ENCODE assay signal across 8 cellular contexts in the genomic region with DNA sequence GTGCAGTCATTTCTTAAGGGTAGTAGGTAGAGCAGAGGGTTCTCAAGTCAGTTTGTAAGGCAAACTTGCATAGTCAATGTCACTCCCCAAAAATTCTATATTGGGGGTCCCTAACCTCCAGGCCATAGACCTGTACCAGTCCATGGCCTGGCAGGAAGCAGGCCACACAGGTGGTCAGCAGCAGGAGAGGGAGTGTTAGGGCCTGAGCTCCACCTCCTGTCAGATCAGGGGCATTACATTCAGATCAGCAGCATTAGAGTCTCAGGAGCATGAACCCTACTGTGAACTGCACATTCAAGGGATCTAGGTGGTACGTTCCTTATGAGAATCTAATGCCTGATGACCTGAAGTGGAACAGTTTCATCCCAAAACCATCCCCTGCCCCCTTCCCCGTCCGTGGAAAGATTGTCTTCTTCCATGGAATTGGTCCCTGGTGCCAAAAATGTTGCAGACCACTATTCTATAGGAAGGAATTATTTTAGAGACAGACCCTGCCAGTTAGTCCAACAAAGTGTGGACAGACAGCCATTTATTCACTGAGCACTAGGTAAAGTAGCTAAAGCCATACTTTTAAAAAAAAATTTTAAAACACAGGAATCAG. TPM values are rescaled to one million over a fixed set of nuclear protein-coding genes. Genes with fewer than 3 reads are reported as not detected.
A peak's percentile ranks its signal among the peaks of the same experiment; 100 is the strongest.
DNase-seq lines count a peak whose midpoint lies in the region; ATAC-seq and TF ChIP-seq lines count a peak whose summit lies in the region.

No MANE protein-coding gene starts in this region.

- BruUV-seq in A673 (replicated peaks; lab: Mats Ljungman, UMichigan): no TSS peak

- intact Hi-C loops in A673 (cut with micrococcal nuclease; ENCODE audit: unreplicated experiment): loop anchor here (1.0 kb wide), 1 partner anchor 188 kb away; no protein-coding TSS in a partner anchor
- intact Hi-C loops in naive thymus-derived CD4-positive, alpha-beta T cell (cut with micrococcal nuclease): loop anchor here (1.0 to 10.0 kb wide), 5 partner anchors 157 to 553 kb away; partner anchors contain the start of genes C2orf15 (in 1 of the 2), INPP4A (in 1 of the 2), LIPT1 (in 1 of the 2) and TSGA10 (in 1 of the 2)

- peaks cover 49% of the 10 kb centered on the region for H3K36me3 ChIP-seq in A673 (ENCODE audit: insufficient read depth, low read length, poor library complexity, severe bottlenecking)
- peaks cover 9% of the 10 kb centered on the region for H3K36me3 ChIP-seq in GM06990 (ENCODE audit: control insufficient read depth, insufficient read depth, low read length)
- peaks cover 0 to 39% (median 9%) of the 10 kb centered on the region in 3 experiments for H3K36me3 ChIP-seq in naive thymus-derived CD4-positive, alpha-beta T cell (ENCODE audit: control insufficient read depth in 2 of 3, insufficient read depth in 3 of 3, low read length in 3 of 3)

- H3K4me1 ChIP-seq in A673 (ENCODE audit: insufficient read depth, low read length, poor library complexity, severe bottlenecking): peaks cover under 1% of the 10 kb centered on the region
- H3K4me1 ChIP-seq in naive thymus-derived CD4-positive, alpha-beta T cell (ENCODE audit: control insufficient read depth in 2 of 2, insufficient read depth in 2 of 2, low read length in 2 of 2): peaks cover 7 to 18% of the 10 kb centered on the region in 2 donors

- TF ChIP-seq CTCF in A673 (conservative IDR thresholded peaks at IDR 0.05; ENCODE audit: low read depth, low read length) (peak; percentile 64), GM06990 (IDR thresholded peaks at IDR 0.05; ENCODE audit: insufficient read depth, low read length, poor library complexity, severe bottlenecking) (peak; percentile 76)

- no peaks in the 10 kb centered on the region for H3K9me3 Mint-ChIP-seq in naive thymus-derived CD4-positive, alpha-beta T cell

- POLR2A ChIA-PET in A673 (lab: Charles Lee; ENCODE audit: low non-redundant PET): no interaction called here
- POLR2A ChIA-PET in naive thymus-derived CD4-positive, alpha-beta T cell (lab: Charles Lee): interaction anchor here (0.6 to 0.7 kb wide), 3 partner anchors 52 to 479 kb away, joined by 3 to 4 read pairs (median 4); no protein-coding TSS in a partner anchor

- H3K27ac Mint-ChIP-seq in naive thymus-derived CD4-positive, alpha-beta T cell: peak overlapping the region in 7 of 9 donors; percentile 11 to 77 (median 41)

- H3K27me3 ChIP-seq in A673 (replicated peaks; ENCODE audit: insufficient read depth, low read depth, low read length, poor library complexity): no peaks in the 10 kb centered on the region
- no peaks in the 10 kb centered on the region for H3K27me3 ChIP-seq in GM06990 (replicated peaks; ENCODE audit: control insufficient read depth, insufficient read depth, low read length)
- H3K27me3 ChIP-seq in naive thymus-derived CD4-positive, alpha-beta T cell (ENCODE audit: control insufficient read depth in 2 of 2, insufficient read depth in 2 of 2, low read length in 2 of 2): no peaks in the 10 kb centered on the region

- H3K27ac ChIP-seq in A673 (ENCODE audit: low read depth, low read length, poor library complexity, severe bottlenecking): no peak overlapping the region
- H3K27ac ChIP-seq in naive thymus-derived CD4-positive, alpha-beta T cell (ENCODE audit: low read depth, low read length): peak overlapping the region; percentile 6

- H3K27me3 Mint-ChIP-seq in naive thymus-derived CD4-positive, alpha-beta T cell: no peaks in the 10 kb centered on the region

- peaks cover 16 to 41% (median 37%) of the 10 kb centered on the region in 7 donors for H3K4me1 Mint-ChIP-seq in naive thymus-derived CD4-positive, alpha-beta T cell

- DNase-seq in A673 (ENCODE audit: low spot score) (peak; percentile 12), GM06990 (ENCODE audit: extremely low read depth, insufficient read length) (no peak), OCI-M1 (lab: John Stamatoyannopoulos, UW) (peak; percentile 20), dermis microvascular lymphatic vessel endothelial cell (ENCODE audit: low read depth in 2 of 2) (peak; percentile 42 to 72), NK-92 (lab: John Stamatoyannopoulos, UW; ENCODE audit: unreplicated experiment) (no peak)
- DNase-seq in naive thymus-derived CD4-positive, alpha-beta T cell: no peak

- CTCF ChIA-PET in A673 (lab: Charles Lee): no interaction called here
- CTCF ChIA-PET in naive thymus-derived CD4-positive, alpha-beta T cell (lab: Charles Lee): interaction anchor here (0.7 kb wide), 2 partner anchors 31 to 32 kb away, joined by 3 to 5 read pairs; no protein-coding TSS in a partner anchor

- H3K9me3 ChIP-seq in A673 (ENCODE audit: low read depth, low read length, poor library complexity, severe bottlenecking): no peaks in the 10 kb centered on the region
- no peaks in the 10 kb centered on the region for H3K9me3 ChIP-seq in naive thymus-derived CD4-positive, alpha-beta T cell (ENCODE audit: control insufficient read depth in 2 of 3, low read length in 3 of 3)

- peaks cover under 1 to 28% (median 11%) of the 10 kb centered on the region in 5 donors for H3K36me3 Mint-ChIP-seq in naive thymus-derived CD4-positive, alpha-beta T cell

- ATAC-seq in HG03097 (IDR thresholded peaks at IDR 0.05; ENCODE audit: low FRiP score, unreplicated experiment): peak; percentile 48
- ATAC-seq in naive thymus-derived CD4-positive, alpha-beta T cell: peak; percentile 72
- no peak for ATAC-seq in GM18519 (IDR thresholded peaks at IDR 0.05; ENCODE audit: low FRiP score, unreplicated experiment)

- no peak overlapping the region for H3K4me3 Mint-ChIP-seq in naive thymus-derived CD4-positive, alpha-beta T cell

- H3K4me3 ChIP-seq in A673 (ENCODE audit: low read depth, low read length, poor library complexity, severe bottlenecking): no peak overlapping the region
- H3K4me3 ChIP-seq in GM06990 (replicated peaks; ENCODE audit: low read depth, low read length): no peak overlapping the region
- H3K4me3 ChIP-seq in naive thymus-derived CD4-positive, alpha-beta T cell (ENCODE audit: low read length): no peak overlapping the region

RNA-seq across cellular contexts. Expression of gene COA5, which starts 6.7 kb away (rescaled TPM):
- 23.7 and 29.7 TPM in 2 replicates for total RNA-seq in A673 (2021)
- total RNA-seq in dermis microvascular lymphatic vessel endothelial cell: 17.2 and 18.0 TPM in 2 replicates
- total RNA-seq in naive thymus-derived CD4-positive, alpha-beta T cell: 10 to 100 TPM; 23.8 to 55.2 (median 29.2) TPM
- polyA plus RNA-seq in naive thymus-derived CD4-positive, alpha-beta T cell: 10 to 100 TPM; 25.5 to 36.3 TPM

RNA-seq across cellular contexts. Expression of gene UNC50, which starts 6.8 kb away (rescaled TPM):
- total RNA-seq in A673 (2021) (30.4 and 32.5 TPM in 2 replicates), dermis microvascular lymphatic vessel endothelial cell (30.2 and 39.1 TPM in 2 replicates)
- 10 to 100 TPM; 22.2 to 41.3 (median 29.9) TPM for total RNA-seq in naive thymus-derived CD4-positive, alpha-beta T cell
- 10 to 100 TPM; 59.2 to 63.2 TPM for polyA plus RNA-seq in naive thymus-derived CD4-positive, alpha-beta T cell

Comparison
In these comparisons a context has a peak if more than half of its experiments do, and no peak if none do; other contexts are left out.
1. DNase-seq: peak in A673 (single experiment), OCI-M1 (single experiment) and dermis microvascular lymphatic vessel endothelial cell (2 of 2); none in GM06990 (single experiment), naive thymus-derived CD4-positive, alpha-beta T cell (0 of 9) and NK-92 (single experiment).